ENCODE assay signal across 9 cellular contexts in the genomic region with DNA sequence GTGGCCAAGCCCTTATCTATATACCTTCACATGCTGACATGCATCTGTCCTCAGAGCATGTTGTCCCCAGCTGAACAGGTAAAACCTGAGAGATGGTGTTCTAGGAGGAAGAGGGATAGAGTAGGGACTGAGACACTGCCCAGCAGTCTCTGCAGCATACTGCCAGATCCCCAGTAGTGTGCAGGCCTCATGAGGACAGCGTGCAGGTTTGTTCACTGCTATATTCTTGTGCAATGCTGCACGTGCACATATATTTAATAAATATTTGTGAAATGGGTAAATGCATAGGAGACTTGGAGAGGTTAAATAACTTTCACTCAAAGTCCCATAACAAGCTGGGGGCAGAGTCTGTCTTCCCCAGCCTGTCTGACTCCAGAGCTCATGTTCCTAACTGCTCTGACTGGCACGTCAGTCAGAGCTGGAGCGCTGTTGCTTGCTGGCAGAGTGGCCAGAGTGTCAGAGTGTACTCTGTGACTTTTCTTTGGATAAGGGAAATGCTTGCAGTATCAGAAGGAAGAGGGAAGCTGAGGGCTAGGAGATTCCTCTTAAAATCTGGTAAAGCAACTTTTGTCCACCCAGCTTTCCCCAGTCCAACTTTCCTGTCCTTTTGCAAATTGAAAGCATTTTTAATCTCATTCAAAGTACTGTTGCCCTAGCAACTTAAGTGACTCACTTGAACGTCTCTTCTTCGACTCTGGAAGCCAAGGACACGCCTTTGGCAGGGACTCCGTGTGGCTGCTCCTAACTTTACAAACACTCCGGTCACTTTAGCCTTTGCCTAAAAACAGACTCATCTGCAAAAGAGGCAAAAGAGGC. TPM values are rescaled to one million over a fixed set of nuclear protein-coding genes. Genes with fewer than 3 reads are reported as not detected.
DNase-seq lines count a peak whose midpoint lies in the region; ATAC-seq and TF ChIP-seq lines count a peak whose summit lies in the region.
"Had no signal": no experiment of that assay in that cellular context is flagged by ENCODE, and none has a peak within 500 bp of the region (broad histone marks: within the 10 kb centered on the region; RNA-seq: fewer than 3 reads in every experiment).

No MANE protein-coding gene starts in this region.

- TF ChIP-seq CTCF in fibroblast of lung (conservative IDR thresholded peaks at IDR 0.05 in 1 of 2, IDR thresholded peaks at IDR 0.05 in 1 of 2; ENCODE audit: low read depth in 1 of 2, low read length in 2 of 2) (no peak), glutamatergic neuron (IDR thresholded peaks at IDR 0.05; ENCODE audit: partially characterized antibody, unreplicated experiment) (no peak)

- H3K27me3 Mint-ChIP-seq in glutamatergic neuron (ENCODE audit: unreplicated experiment) = no peaks in the 10 kb centered on the region
- H3K27me3 Mint-ChIP-seq: activated CD8-positive, alpha-beta T cell treated with anti-CD3 and anti-CD28 coated beads for 36 hours had no signal

- no peak overlapping the region for H3K4me3 Mint-ChIP-seq in glutamatergic neuron (ENCODE audit: unreplicated experiment)
- H3K4me3 Mint-ChIP-seq: activated CD8-positive, alpha-beta T cell treated with anti-CD3 and anti-CD28 coated beads for 36 hours had no signal

- H3K27ac Mint-ChIP-seq in glutamatergic neuron (ENCODE audit: unreplicated experiment) = no peak overlapping the region

- H3K9ac ChIP-seq in fibroblast of lung (ENCODE audit: insufficient read depth, low read length) (peak overlapping the region; percentile 44), neuronal stem cell (ENCODE audit: low read depth, low read length, poor library complexity) (no peak overlapping the region)

- H3K4ac ChIP-seq in neuronal stem cell (ENCODE audit: low read length) = no peak overlapping the region

- peak overlapping the region; percentile 85 for H3K27ac ChIP-seq in fibroblast of lung (ENCODE audit: insufficient read depth, low read length)
- no peak overlapping the region for H3K27ac ChIP-seq in neuronal stem cell (replicated peaks; ENCODE audit: low read length)

- DNase-seq in ACHN = peak; percentile 54
- peak; percentile 21 for DNase-seq in NCI-H69 (lab: John Stamatoyannopoulos, UW)
- peak; percentile 76 to 88 for DNase-seq in fibroblast of lung (ENCODE audit: low read depth in 2 of 2)
- no peak for DNase-seq in neuronal stem cell (ENCODE audit: low spot score)
- DNase-seq in glutamatergic neuron = no peak
- DNase-seq in activated effector memory CD4-positive, alpha-beta T cell treated with anti-CD3 and anti-CD28 coated beads, Interleukin-2, amount 50 U/mL, for 16 hours = no peak
- DNase-seq: activated CD8-positive, alpha-beta T cell treated with anti-CD3 and anti-CD28 coated beads for 36 hours had no signal

- H2BK5ac ChIP-seq in neuronal stem cell (ENCODE audit: low read length) = no peak overlapping the region

- H2AFZ ChIP-seq in fibroblast of lung (ENCODE audit: low read length) = peak overlapping the region; percentile 67
- H2AFZ ChIP-seq in neuronal stem cell (ENCODE audit: low read length) = peak overlapping the region; percentile 82

- H3K4me2 ChIP-seq in fibroblast of lung (ENCODE audit: extremely low read depth, insufficient read depth, low read length) (peak overlapping the region; percentile 96), neuronal stem cell (ENCODE audit: insufficient read depth, low read length, poor library complexity, severe bottlenecking) (no peak overlapping the region)

- H4K20me1 ChIP-seq in fibroblast of lung (ENCODE audit: control insufficient read depth, extremely low read depth, insufficient read depth, low read length) = no peaks in the 10 kb centered on the region

- H3K9me3 ChIP-seq in fibroblast of lung (ENCODE audit: control insufficient read depth, insufficient read depth, low read depth, low read length) (no peaks in the 10 kb centered on the region), neuronal stem cell (replicated peaks in 1 of 2; ENCODE audit: control insufficient read depth in 2 of 2, insufficient read depth in 1 of 2, low read depth in 1 of 2, low read length in 2 of 2) (no peaks in the 10 kb centered on the region)

- H3K27me3 ChIP-seq in fibroblast of lung (ENCODE audit: control insufficient read depth, insufficient read depth, low read length) = no peaks in the 10 kb centered on the region
- H3K27me3 ChIP-seq in neuronal stem cell (ENCODE audit: control insufficient read depth in 3 of 3, insufficient read depth in 3 of 3, low read depth in 1 of 3, low read length in 3 of 3) = no peaks in the 10 kb centered on the region

- no peak overlapping the region for H3K18ac ChIP-seq in neuronal stem cell (ENCODE audit: low read length)

- no peaks in the 10 kb centered on the region for H3K4me1 Mint-ChIP-seq in glutamatergic neuron (ENCODE audit: low read depth, unreplicated experiment)

- no peak overlapping the region for H2AK5ac ChIP-seq in neuronal stem cell (ENCODE audit: low read depth, low read length)

- no peak overlapping the region for H3K14ac ChIP-seq in neuronal stem cell (ENCODE audit: low read length)

- no peak overlapping the region for H2BK12ac ChIP-seq in neuronal stem cell (ENCODE audit: low read length)

- in situ Hi-C loops in ACHN (cut with HindIII; ENCODE audit: low pct_ligation_motif_present, low pct_unique_long_range_greater_than_20kb, low sequenced_read_pairs) = no loop called here

- no peaks in the 10 kb centered on the region for H3K79me1 ChIP-seq in neuronal stem cell (ENCODE audit: low read depth, low read length)

- no peak overlapping the region for H4K8ac ChIP-seq in neuronal stem cell (ENCODE audit: low read depth, low read length)

- no peaks in the 10 kb centered on the region for H3K9me3 Mint-ChIP-seq in glutamatergic neuron (ENCODE audit: unreplicated experiment)
- H3K9me3 Mint-ChIP-seq: activated CD8-positive, alpha-beta T cell treated with anti-CD3 and anti-CD28 coated beads for 36 hours had no signal

- H3K4me1 ChIP-seq in fibroblast of lung (ENCODE audit: control insufficient read depth, extremely low read depth, insufficient read depth, low read length) (peaks cover 6% of the 10 kb centered on the region), neuronal stem cell (ENCODE audit: control insufficient read depth in 2 of 2, insufficient read depth in 1 of 2, low read depth in 1 of 2, low read length in 2 of 2) (peaks cover 0 to 9% of the 10 kb centered on the region in 2 donors)

- H4K91ac ChIP-seq in neuronal stem cell (ENCODE audit: low read depth, low read length, poor library complexity) = no peak overlapping the region

- WGBS in neuronal stem cell (ENCODE audit: extremely low coverage in 2 of 2, insufficient read length in 2 of 2, insufficient replicate concordance in 1 of 2), 2 donors = no CpG with 5 or more reads among the region's 9 CpGs

- H3K23ac ChIP-seq in neuronal stem cell (ENCODE audit: low read depth, low read length, poor library complexity) = no peak overlapping the region

- no peaks in the 10 kb centered on the region for H3K36me3 Mint-ChIP-seq in glutamatergic neuron (ENCODE audit: unreplicated experiment)

- no peak overlapping the region for H2BK15ac ChIP-seq in neuronal stem cell (ENCODE audit: low read length)

- H3K79me2 ChIP-seq in fibroblast of lung (ENCODE audit: control insufficient read depth, insufficient read depth, low read length) = no peaks in the 10 kb centered on the region

- H3K36me3 ChIP-seq in fibroblast of lung (ENCODE audit: control insufficient read depth, insufficient read depth, low read length) (no peaks in the 10 kb centered on the region), neuronal stem cell (replicated peaks in 1 of 2; ENCODE audit: control insufficient read depth in 2 of 2, insufficient read depth in 2 of 2, low read length in 2 of 2) (no peaks in the 10 kb centered on the region)

- H3K4me3 ChIP-seq in fibroblast of lung (replicated peaks in 1 of 4; ENCODE audit: control extremely low read depth in 1 of 4, insufficient read depth in 1 of 4, low read depth in 3 of 4, low read length in 4 of 4) (peak overlapping the region; percentile 23 to 38 (median 32)), neuronal stem cell (ENCODE audit: low read length in 2 of 2) (peak overlapping the region in 1 of 2 donors; percentile 31)

- no peak for ATAC-seq in GM21528 (IDR thresholded peaks at IDR 0.05; ENCODE audit: low FRiP score, unreplicated experiment)
- ATAC-seq in HG02970 (IDR thresholded peaks at IDR 0.05; ENCODE audit: low FRiP score, unreplicated experiment) = no peak
- ATAC-seq: activated CD8-positive, alpha-beta T cell treated with anti-CD3 and anti-CD28 coated beads for 36 hours had no signal

- H2BK120ac ChIP-seq in neuronal stem cell (ENCODE audit: low read depth, low read length) = no peak overlapping the region

RNA-seq across cellular contexts. Expression of a gene that starts 14.9 kb away (rescaled TPM):
- total RNA-seq in fibroblast of lung (9.0 and 9.9 TPM in 2 replicates), glutamatergic neuron (ENCODE audit: unreplicated experiment) (12.1 TPM)
- polyA plus RNA-seq in fibroblast of lung = 13.6 and 14.1 TPM in 2 replicates
- 10.4 TPM in 2 replicates for polyA plus RNA-seq in fibroblast of lung (2012)
- 2.9 and 7.8 TPM in 2 replicates for polyA minus RNA-seq in fibroblast of lung (ENCODE audit: low replicate concordance)
- 4.1 TPM for polyA plus RNA-seq in neuronal stem cell (2013, experiment 1 of 2)
- polyA plus RNA-seq in neuronal stem cell (2013, experiment 2 of 2) = 4.2 TPM

RNA-seq across cellular contexts. Expression of a gene that starts 40.1 kb away (rescaled TPM):
- total RNA-seq in fibroblast of lung (48.0 and 82.6 TPM in 2 replicates), glutamatergic neuron (ENCODE audit: unreplicated experiment) (17.1 TPM)
- polyA plus RNA-seq in fibroblast of lung = 9.9 and 23.6 TPM in 2 replicates
- polyA plus RNA-seq in fibroblast of lung (2012) = 3.9 and 9.2 TPM in 2 replicates
- 28.0 and 28.8 TPM in 2 replicates for polyA minus RNA-seq in fibroblast of lung (ENCODE audit: low replicate concordance)
- polyA plus RNA-seq in neuronal stem cell (2013, experiment 1 of 2) = 5.3 TPM
- polyA plus RNA-seq in neuronal stem cell (2013, experiment 2 of 2) = 5.4 TPM

Comparison
In these comparisons a context has a peak if more than half of its experiments do, and no peak if none do; other contexts are left out.
1. DNase-seq: peak in ACHN (single experiment), NCI-H69 (single experiment) and fibroblast of lung (2 of 2); none in neuronal stem cell (single experiment), glutamatergic neuron (single experiment) and activated effector memory CD4-positive, alpha-beta T cell treated with anti-CD3 and anti-CD28 coated beads, Interleukin-2, amount 50 U/mL, for 16 hours (single experiment).